In the genomic region with DNA sequence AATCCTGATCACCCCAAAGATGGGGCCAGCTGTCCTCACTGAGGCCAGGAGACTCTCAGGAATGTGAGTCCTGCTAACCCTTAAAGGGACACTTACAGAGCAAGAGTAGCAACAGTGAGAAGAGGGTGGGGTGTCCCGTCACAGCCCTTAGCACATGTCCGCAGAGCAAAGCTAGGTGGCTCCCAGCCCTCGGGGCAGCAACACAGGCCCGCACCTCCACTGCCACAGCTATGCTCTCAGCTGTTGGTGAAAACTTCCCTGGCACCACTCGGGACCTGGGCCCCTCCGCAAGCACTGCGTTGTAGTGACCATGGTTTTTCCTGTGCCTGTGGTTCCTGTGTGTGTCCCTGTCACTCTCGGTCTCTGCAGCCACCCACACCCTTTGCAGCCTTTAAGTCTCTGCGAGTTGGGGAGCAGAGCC, we compare ENCODE assay signal across 8 cellular contexts.
DNase-seq lines count a peak whose midpoint lies in the region; ATAC-seq, FAIRE-seq and TF ChIP-seq lines count a peak whose summit lies in the region.
"Had no signal": no experiment of that assay in that cellular context is flagged by ENCODE, and none has a peak within 500 bp of the region (broad histone marks: within the 10 kb centered on the region; RNA-seq: fewer than 3 reads in every experiment).

No MANE protein-coding gene starts in this region.

- H3K9me2 ChIP-seq in HCT116 (ENCODE audit: insufficient read depth) = no peaks in the 10 kb centered on the region

- H3K4me3 ChIP-seq in HCT116 (replicated peaks in 1 of 2; ENCODE audit: low read depth in 1 of 2, low read length in 2 of 2) = peak overlapping the region in 1 of 2 experiments; percentile 47; a peak in 1 of 4 replicates
- peak overlapping the region in 1 of 3 experiments; percentile 59 for H3K4me3 ChIP-seq in keratinocyte (ENCODE audit: control insufficient read depth in 2 of 3, extremely low read depth in 1 of 3, insufficient read depth in 2 of 3, low read depth in 1 of 3, low read length in 3 of 3)

- dilution Hi-C loops in keratinocyte (cut with MboI; ENCODE audit: extremely low pct_ligation_motif_present, low sequenced_read_pairs) = no loop called here

- POLR2A ChIA-PET in HCT116 (lab: Charles Lee) = no interaction called here

- no peak overlapping the region for H3K27ac Mint-ChIP-seq in activated T-helper 17 cell treated with anti-CD3 and anti-CD28 coated beads, Interleukin-2, amount 50 U/mL, for 72 hours
- no peak overlapping the region for H3K27ac Mint-ChIP-seq in stimulated activated memory B cell treated with anti-CD40 and anti-IgM and Interleukin-4, amounts not matched to agents 10 μg/mL and 1 μg/mL and 100 μg/mL, for 72 hours
- H3K27ac Mint-ChIP-seq: progenitor cell of endocrine pancreas had no signal

- peak; percentile 26; the same call in 1 of the 2 replicates for ATAC-seq in HCT116
- ATAC-seq in activated T-helper 17 cell treated with anti-CD3 and anti-CD28 coated beads, Interleukin-2, amount 50 U/mL, for 72 hours (replicated peaks) = no peak
- ATAC-seq in stimulated activated memory B cell treated with anti-CD40 and anti-IgM and Interleukin-4, amounts not matched to agents 10 μg/mL and 1 μg/mL and 100 μg/mL, for 72 hours = peak; percentile 20

- CTCF ChIA-PET in HCT116 (lab: Charles Lee) = no interaction called here

- no peaks in the 10 kb centered on the region for H3K79me2 ChIP-seq in HCT116 (ENCODE audit: insufficient read depth, low read length)
- no peaks in the 10 kb centered on the region for H3K79me2 ChIP-seq in keratinocyte (ENCODE audit: control insufficient read depth, insufficient read depth, low read length)

- RAD21 ChIA-PET in HCT116 (lab: Charles Lee; ENCODE audit: low non-redundant PET in 1 of 2, low total read pairs in 2 of 2, uncharacterized antibody in 2 of 2, unreplicated experiment in 2 of 2) = no interaction called here

- no peak for TF ChIP-seq RAD21 in HCT116 (IDR thresholded peaks at IDR 0.05; ENCODE audit: low read depth)

- peaks cover 22% of the 10 kb centered on the region for H3K27me3 Mint-ChIP-seq in activated T-helper 17 cell treated with anti-CD3 and anti-CD28 coated beads, Interleukin-2, amount 50 U/mL, for 72 hours
- H3K27me3 Mint-ChIP-seq in stimulated activated memory B cell treated with anti-CD40 and anti-IgM and Interleukin-4, amounts not matched to agents 10 μg/mL and 1 μg/mL and 100 μg/mL, for 72 hours = peaks cover 46% of the 10 kb centered on the region
- H3K27me3 Mint-ChIP-seq: progenitor cell of endocrine pancreas had no signal

- H3K9me1 ChIP-seq in keratinocyte (ENCODE audit: control insufficient read depth, extremely low read depth, insufficient read depth, low read length) = no peaks in the 10 kb centered on the region

- no peak for TF ChIP-seq CTCF in HCT116 (IDR thresholded peaks at IDR 0.05 in 2 of 3, conservative IDR thresholded peaks at IDR 0.05 in 1 of 3; ENCODE audit: borderline replicate concordance in 1 of 3, insufficient read depth in 1 of 3, low read depth in 2 of 3, low read length in 2 of 3)
- TF ChIP-seq CTCF in keratinocyte (optimal IDR thresholded peaks at IDR 0.05 in 1 of 3, IDR thresholded peaks at IDR 0.05 in 1 of 3, conservative IDR thresholded peaks at IDR 0.05 in 1 of 3; ENCODE audit: extremely low read depth in 1 of 3, insufficient read depth in 2 of 3, low read length in 3 of 3) = no peak

- no peak for FAIRE-seq in keratinocyte (lab: Jason Lieb, UNC)

- H3K4me2 ChIP-seq in HCT116 (ENCODE audit: low read length) (peak overlapping the region; percentile 67), keratinocyte (ENCODE audit: control insufficient read depth, extremely low read depth, insufficient read depth, low read depth, low read length) (peak overlapping the region; percentile 82)

- H3K4me1 ChIP-seq in HCT116 (ENCODE audit: control insufficient read depth in 1 of 2, insufficient read depth in 2 of 2, low read length in 2 of 2) = peaks cover 0 to 10% of the 10 kb centered on the region in 2 experiments; a peak in 1 of 4 replicates
- peaks cover 13% of the 10 kb centered on the region for H3K4me1 ChIP-seq in keratinocyte (ENCODE audit: control insufficient read depth, extremely low read depth, insufficient read depth, low read length)

- peak overlapping the region; percentile 21 for H2AFZ ChIP-seq in HCT116 (ENCODE audit: low read depth, low read length, poor library complexity, severe bottlenecking)
- peak overlapping the region; percentile 85 for H2AFZ ChIP-seq in keratinocyte (ENCODE audit: control insufficient read depth, low read length)

- H3K36me3 Mint-ChIP-seq in activated T-helper 17 cell treated with anti-CD3 and anti-CD28 coated beads, Interleukin-2, amount 50 U/mL, for 72 hours (ENCODE audit: low read depth) = no peaks in the 10 kb centered on the region
- H3K36me3 Mint-ChIP-seq in stimulated activated memory B cell treated with anti-CD40 and anti-IgM and Interleukin-4, amounts not matched to agents 10 μg/mL and 1 μg/mL and 100 μg/mL, for 72 hours = no peaks in the 10 kb centered on the region

- peak overlapping the region; percentile 89 for H3K4me3 Mint-ChIP-seq in activated T-helper 17 cell treated with anti-CD3 and anti-CD28 coated beads, Interleukin-2, amount 50 U/mL, for 72 hours
- peak overlapping the region; percentile 79 for H3K4me3 Mint-ChIP-seq in stimulated activated memory B cell treated with anti-CD40 and anti-IgM and Interleukin-4, amounts not matched to agents 10 μg/mL and 1 μg/mL and 100 μg/mL, for 72 hours

- H3K4me1 Mint-ChIP-seq in activated T-helper 17 cell treated with anti-CD3 and anti-CD28 coated beads, Interleukin-2, amount 50 U/mL, for 72 hours = peaks cover 11% of the 10 kb centered on the region
- peaks cover 21% of the 10 kb centered on the region for H3K4me1 Mint-ChIP-seq in stimulated activated memory B cell treated with anti-CD40 and anti-IgM and Interleukin-4, amounts not matched to agents 10 μg/mL and 1 μg/mL and 100 μg/mL, for 72 hours

- no TSS peak for BruUV-seq in HCT116 (replicated peaks; lab: Mats Ljungman, UMichigan)

- H4K20me1 ChIP-seq in HCT116 (ENCODE audit: insufficient read depth) (no peaks in the 10 kb centered on the region), keratinocyte (ENCODE audit: control insufficient read depth, extremely low read depth, insufficient read depth, low read length) (no peaks in the 10 kb centered on the region)

- H3K9me3 ChIP-seq in HCT116 (ENCODE audit: control insufficient read depth in 1 of 2, insufficient read depth in 1 of 2, low read depth in 1 of 2, low read length in 2 of 2) (no peaks in the 10 kb centered on the region), keratinocyte (ENCODE audit: control insufficient read depth, low read depth, low read length) (peaks cover 2% of the 10 kb centered on the region)

- intact Hi-C loops in HCT116 (cut with micrococcal nuclease) = no loop called here

- no peak overlapping the region for H3K9ac ChIP-seq in HCT116 (ENCODE audit: low read length)
- H3K9ac ChIP-seq in keratinocyte (ENCODE audit: control insufficient read depth, extremely low read depth, insufficient read depth, low read length) = no peak overlapping the region

- no peak for DNase-seq in HCT116 (ENCODE audit: low read depth, low spot score)
- no peak for DNase-seq in keratinocyte (ENCODE audit: low read depth, low spot score)
- no peak for DNase-seq in NCI-H1092 treated with DMSO at 0.1 percent for 48 hours (lab: John Stamatoyannopoulos, UW)
- no peak for DNase-seq in inferior parietal cortex (ENCODE audit: extremely low spot score)
- DNase-seq in COR-L47 (lab: John Stamatoyannopoulos, UW) = no peak

- TF ChIP-seq POLR2A in HCT116 (IDR thresholded peaks at IDR 0.05; ENCODE audit: borderline replicate concordance, extremely low read depth, insufficient read depth, insufficient read length) = no peak

- H3K9me3 Mint-ChIP-seq in activated T-helper 17 cell treated with anti-CD3 and anti-CD28 coated beads, Interleukin-2, amount 50 U/mL, for 72 hours = no peaks in the 10 kb centered on the region
- H3K9me3 Mint-ChIP-seq in stimulated activated memory B cell treated with anti-CD40 and anti-IgM and Interleukin-4, amounts not matched to agents 10 μg/mL and 1 μg/mL and 100 μg/mL, for 72 hours = peaks cover 6% of the 10 kb centered on the region

- H3K36me3 ChIP-seq in HCT116 (ENCODE audit: control insufficient read depth in 1 of 2, insufficient read depth in 2 of 2, low read length in 2 of 2) (no peaks in the 10 kb centered on the region), keratinocyte (ENCODE audit: control insufficient read depth in 2 of 2, extremely low read depth in 1 of 2, insufficient read depth in 2 of 2, low read length in 2 of 2) (no peaks in the 10 kb centered on the region)

- H3K27ac ChIP-seq in HCT116 (ENCODE audit: low read depth, low read length) (no peak overlapping the region), keratinocyte (ENCODE audit: control insufficient read depth, insufficient read depth, low read length) (no peak overlapping the region)

- H3K27me3 ChIP-seq in HCT116 (ENCODE audit: insufficient read depth, low read length) = no peaks in the 10 kb centered on the region
- no peaks in the 10 kb centered on the region for H3K27me3 ChIP-seq in keratinocyte (ENCODE audit: control insufficient read depth, extremely low read depth, insufficient read depth, low read length)

TF ChIP-seq in HCT116, 20 proteins besides CTCF, POLR2A, EP300 and RAD21:
- TF ChIP-seq EGR1 (IDR thresholded peaks at IDR 0.05; ENCODE audit: low read depth) = no peak
- no peak for TF ChIP-seq YY1 (IDR thresholded peaks at IDR 0.05; ENCODE audit: extremely low read depth, insufficient replicate concordance, low read depth, low read length)
